13 cellular contexts compared by ENCODE assay signal in genomic region chr6:54646069-54646468, GRCh38.
"Had no signal": no experiment of that assay in that cellular context is flagged by ENCODE, and none has a peak within 500 bp of the region (broad histone marks: within the 10 kb centered on the region; RNA-seq: fewer than 3 reads in every experiment).

No MANE protein-coding gene starts in this region.

- H3K4me1 ChIP-seq: foreskin keratinocyte, lower lobe of right lung, neural progenitor cell, upper lobe of left lung had no signal

- H3K36me3 Mint-ChIP-seq: naive B cell; neural progenitor cell; stimulated activated memory B cell treated with anti-CD40 and anti-IgM and Interleukin-4, amounts not matched to agents 10 μg/mL and 1 μg/mL and 100 μg/mL, for 72 hours had no signal

- H3K36me3 ChIP-seq: lower lobe of right lung, neural progenitor cell, upper lobe of left lung, WERI-Rb-1 had no signal

- H3K27ac ChIP-seq: foreskin keratinocyte, lower lobe of right lung, neural progenitor cell, upper lobe of left lung, WERI-Rb-1 had no signal

- H3K4me1 Mint-ChIP-seq: activated T-helper 17 cell treated with anti-CD3 and anti-CD28 coated beads, Interleukin-2, amount 50 U/mL, for 72 hours; naive B cell; neural progenitor cell; stimulated activated memory B cell treated with anti-CD40 and anti-IgM and Interleukin-4, amounts not matched to agents 10 μg/mL and 1 μg/mL and 100 μg/mL, for 72 hours; T-helper 17 cell had no signal

- H3K9me3 Mint-ChIP-seq: neural progenitor cell had no signal

- H3K9me3 ChIP-seq: lower lobe of right lung, upper lobe of left lung had no signal

- H3K27ac Mint-ChIP-seq: activated T-helper 17 cell treated with anti-CD3 and anti-CD28 coated beads, Interleukin-2, amount 50 U/mL, for 72 hours; naive B cell; neural progenitor cell; stimulated activated memory B cell treated with anti-CD40 and anti-IgM and Interleukin-4, amounts not matched to agents 10 μg/mL and 1 μg/mL and 100 μg/mL, for 72 hours; T-helper 17 cell had no signal

- H3K4me3 ChIP-seq: lower lobe of right lung, neural progenitor cell, upper lobe of left lung had no signal

- H3K27me3 ChIP-seq: foreskin keratinocyte, neural progenitor cell, upper lobe of left lung had no signal

- DNase-seq: activated CD4-positive, alpha-beta T cell treated with anti-CD3 and anti-CD28 coated beads, Interleukin-2, amount 50 U/mL, for 48 hours; activated naive CD4-positive, alpha-beta T cell treated with Interleukin-2 at 50 U/mL for 16 hours; effector memory CD4-positive, alpha-beta T cell; foreskin keratinocyte; head of caudate nucleus; lower lobe of right lung; naive B cell; T-helper 17 cell; upper lobe of left lung; WERI-Rb-1 had no signal

- H3K27me3 Mint-ChIP-seq: activated T-helper 17 cell treated with anti-CD3 and anti-CD28 coated beads, Interleukin-2, amount 50 U/mL, for 72 hours; naive B cell; stimulated activated memory B cell treated with anti-CD40 and anti-IgM and Interleukin-4, amounts not matched to agents 10 μg/mL and 1 μg/mL and 100 μg/mL, for 72 hours; T-helper 17 cell had no signal

- H3K4me3 Mint-ChIP-seq: activated T-helper 17 cell treated with anti-CD3 and anti-CD28 coated beads, Interleukin-2, amount 50 U/mL, for 72 hours; naive B cell; neural progenitor cell; stimulated activated memory B cell treated with anti-CD40 and anti-IgM and Interleukin-4, amounts not matched to agents 10 μg/mL and 1 μg/mL and 100 μg/mL, for 72 hours; T-helper 17 cell had no signal

- H2AFZ ChIP-seq: neural progenitor cell had no signal
